ENCODE assay signal across 13 cellular contexts in the genomic region with DNA sequence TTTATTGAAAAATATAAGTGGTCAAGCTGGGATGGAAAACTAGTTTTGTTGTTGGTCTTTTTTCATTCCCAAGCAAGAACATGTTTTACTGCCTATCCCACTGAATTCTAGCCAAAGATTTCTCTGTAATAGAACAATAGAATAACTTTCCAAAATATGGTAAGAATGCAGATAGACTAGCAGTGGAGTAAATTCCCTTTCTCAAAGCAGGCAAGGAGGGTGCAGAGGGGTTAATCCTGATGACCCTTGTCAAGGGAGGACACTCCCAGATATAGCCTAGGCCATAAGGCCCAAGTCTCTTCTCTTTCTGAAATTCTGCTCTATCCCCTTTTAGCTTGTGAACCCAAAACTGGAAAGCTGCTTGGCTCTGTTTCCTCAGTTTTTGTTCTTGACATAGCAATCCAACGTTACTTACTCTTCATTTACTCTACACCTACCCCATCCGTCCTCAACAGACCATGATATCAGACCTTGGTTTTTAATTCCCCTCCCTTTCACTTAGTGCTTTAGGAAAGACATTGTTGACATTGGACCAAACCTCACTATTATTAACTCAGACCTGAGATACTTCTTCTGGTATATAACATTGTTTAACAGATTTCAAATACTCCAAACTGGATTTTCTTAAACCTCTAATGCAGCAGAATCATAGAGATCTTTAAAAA.
DNase-seq lines count a peak whose midpoint lies in the region; ATAC-seq and TF ChIP-seq lines count a peak whose summit lies in the region.
"Had no signal": no experiment of that assay in that cellular context is flagged by ENCODE, and none has a peak within 500 bp of the region (broad histone marks: within the 10 kb centered on the region; RNA-seq: fewer than 3 reads in every experiment).

No MANE protein-coding gene starts in this region.

- H3K27me3 ChIP-seq in effector memory CD4-positive, alpha-beta T cell (replicated peaks; ENCODE audit: control insufficient read depth, insufficient read depth, low read length, poor library complexity, severe bottlenecking) = no peaks in the 10 kb centered on the region
- H3K27me3 ChIP-seq: gastrocnemius medialis had no signal

- no peak for ATAC-seq in HG02610 (IDR thresholded peaks at IDR 0.05; ENCODE audit: unreplicated experiment)
- ATAC-seq: gastrocnemius medialis had no signal

- H3K4me1 ChIP-seq in effector memory CD4-positive, alpha-beta T cell (ENCODE audit: control insufficient read depth, insufficient read depth, low read length, poor library complexity, severe bottlenecking) = no peaks in the 10 kb centered on the region

- no peak overlapping the region for H3K27ac ChIP-seq in effector memory CD4-positive, alpha-beta T cell (ENCODE audit: insufficient read depth, low read length, poor library complexity, severe bottlenecking)
- H3K27ac ChIP-seq in caudate nucleus (ENCODE audit: low read depth, low read length) = no peak overlapping the region
- H3K27ac ChIP-seq: gastrocnemius medialis, HL-60 had no signal

- H3K9me3 ChIP-seq in effector memory CD4-positive, alpha-beta T cell (ENCODE audit: control insufficient read depth, low read length) = no peaks in the 10 kb centered on the region
- H3K9me3 ChIP-seq: gastrocnemius medialis had no signal

- no peak for TF ChIP-seq CTCF in AG10803 (conservative IDR thresholded peaks at IDR 0.05; ENCODE audit: low read length)

- H3K36me3 ChIP-seq in effector memory CD4-positive, alpha-beta T cell (ENCODE audit: control insufficient read depth, insufficient read depth, low read length) = no peaks in the 10 kb centered on the region
- H3K36me3 ChIP-seq: gastrocnemius medialis had no signal

- DNase-seq in AG10803 (ENCODE audit: low read depth) = peak; percentile 88
- DNase-seq in NCI-H226 = peak; percentile 27
- peak; percentile 66 to 78 for DNase-seq in dermis microvascular lymphatic vessel endothelial cell (ENCODE audit: low read depth in 2 of 2)
- DNase-seq in myocyte (ENCODE audit: low read depth) = peak; percentile 52
- DNase-seq in NCI-H69 (lab: John Stamatoyannopoulos, UW) = no peak
- DNase-seq in effector memory CD4-positive, alpha-beta T cell = no peak
- no peak for DNase-seq in caudate nucleus (lab: John Stamatoyannopoulos, UW)
- DNase-seq: activated CD8-positive, alpha-beta memory T cell treated with anti-CD3 and anti-CD28 coated beads, Interleukin-2, amount 50 U/mL, for 48 hours; gastrocnemius medialis; right cardiac atrium; T-helper 9 cell had no signal

- H3K4me3 ChIP-seq in AG10803 (ENCODE audit: low read length) = no peak overlapping the region
- H3K4me3 ChIP-seq in effector memory CD4-positive, alpha-beta T cell (ENCODE audit: insufficient read depth, low read depth, low read length, poor library complexity, severe bottlenecking) = no peak overlapping the region
- H3K4me3 ChIP-seq: gastrocnemius medialis had no signal

Comparison
In these comparisons a context has a peak if more than half of its experiments do, and no peak if none do; other contexts are left out.
1. DNase-seq: peak in AG10803 (single experiment), NCI-H226 (single experiment), dermis microvascular lymphatic vessel endothelial cell (2 of 2) and myocyte (single experiment); none in NCI-H69 (single experiment), effector memory CD4-positive, alpha-beta T cell (0 of 3) and caudate nucleus (0 of 61).